ENCODE assay signal across 8 cellular contexts in the genomic region with DNA sequence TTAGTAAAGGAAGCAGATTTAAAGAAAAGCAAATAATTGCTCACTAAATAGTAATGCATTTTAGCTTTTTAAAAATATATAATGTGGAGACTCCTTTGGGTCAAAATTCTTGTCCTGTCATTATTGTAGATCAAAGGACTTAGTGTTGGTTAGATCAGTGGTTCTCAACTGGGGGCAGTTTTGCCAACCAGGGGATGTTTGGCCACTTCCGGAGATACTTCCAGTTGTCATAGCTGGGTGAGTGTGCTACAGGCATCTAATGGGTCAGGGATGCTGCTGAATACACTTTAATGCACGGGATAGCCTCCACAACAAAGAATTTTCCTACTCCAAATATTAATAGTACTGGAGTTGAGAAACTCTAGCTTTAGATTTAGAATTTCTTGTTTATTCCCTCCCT.
DNase-seq lines count a peak whose midpoint lies in the region; ATAC-seq and TF ChIP-seq lines count a peak whose summit lies in the region.

No MANE protein-coding gene starts in this region.

- H3K79me2 ChIP-seq in neural progenitor cell (ENCODE audit: low read depth): no peaks in the 10 kb centered on the region

- ATAC-seq in heart left ventricle (no peak), left ventricle myocardium superior (no peak), lower lobe of right lung (no peak), aorta (ENCODE audit: low FRiP score) (no peak), HG03521 (IDR thresholded peaks at IDR 0.05; ENCODE audit: unreplicated experiment) (no peak)
- ATAC-seq in activated T-helper 17 cell treated with anti-CD3 and anti-CD28 coated beads, Interleukin-2, amount 50 U/mL, for 72 hours (replicated peaks): no peak

- H4K20me1 ChIP-seq in neural progenitor cell (ENCODE audit: low read depth): no peaks in the 10 kb centered on the region

- H3K4me1 Mint-ChIP-seq in activated T-helper 17 cell treated with anti-CD3 and anti-CD28 coated beads, Interleukin-2, amount 50 U/mL, for 72 hours: peaks cover 47% of the 10 kb centered on the region
- no peaks in the 10 kb centered on the region for H3K4me1 Mint-ChIP-seq in neural progenitor cell

- H3K27me3 ChIP-seq in heart left ventricle: no peaks in the 10 kb centered on the region
- no peaks in the 10 kb centered on the region for H3K27me3 ChIP-seq in lower lobe of right lung (ENCODE audit: low read depth)
- H3K27me3 ChIP-seq in aorta (ENCODE audit: control insufficient read depth in 1 of 2, insufficient read depth in 2 of 2, low read length in 1 of 2): no peaks in the 10 kb centered on the region
- no peaks in the 10 kb centered on the region for H3K27me3 ChIP-seq in neural progenitor cell

- H3K4me1 ChIP-seq in heart left ventricle (peaks cover 0 to 41% (median 17%) of the 10 kb centered on the region in 12 donors), lower lobe of right lung (no peaks in the 10 kb centered on the region), aorta (ENCODE audit: control insufficient read depth in 1 of 2, insufficient read depth in 2 of 2, low read length in 2 of 2) (peaks cover 2 to 11% of the 10 kb centered on the region in 2 donors), neural progenitor cell (no peaks in the 10 kb centered on the region)

- H3K9me3 Mint-ChIP-seq in activated T-helper 17 cell treated with anti-CD3 and anti-CD28 coated beads, Interleukin-2, amount 50 U/mL, for 72 hours: peaks cover 3% of the 10 kb centered on the region
- H3K9me3 Mint-ChIP-seq in neural progenitor cell: no peaks in the 10 kb centered on the region

- no peaks in the 10 kb centered on the region for H3K36me3 Mint-ChIP-seq in activated T-helper 17 cell treated with anti-CD3 and anti-CD28 coated beads, Interleukin-2, amount 50 U/mL, for 72 hours (ENCODE audit: low read depth)
- H3K36me3 Mint-ChIP-seq in neural progenitor cell: no peaks in the 10 kb centered on the region

- H3K27ac Mint-ChIP-seq in activated T-helper 17 cell treated with anti-CD3 and anti-CD28 coated beads, Interleukin-2, amount 50 U/mL, for 72 hours: peak overlapping the region; percentile 90
- H3K27ac Mint-ChIP-seq in neural progenitor cell: no peak overlapping the region

- intact Hi-C loops in heart left ventricle (cut with DNase I): loop anchor here in 8 of 10 donors (2.0 to 10.0 kb wide), 5 partner anchors 20 to 92 kb away; no protein-coding TSS in a partner anchor
- intact Hi-C loops in left ventricle myocardium superior (cut with micrococcal nuclease): loop anchor here (5.0 kb wide), 1 partner anchor 34 kb away; no protein-coding TSS in a partner anchor
- intact Hi-C loops in lower lobe of right lung (cut with DNase I): no loop called here
- intact Hi-C loops in aorta (cut with DNase I): loop anchor here in 1 of 2 donors (5.0 kb wide), 1 partner anchor 39 kb away; no protein-coding TSS in a partner anchor

- DNase-seq in heart left ventricle (no peak), left ventricle myocardium superior (no peak), lower lobe of right lung (no peak), aorta (no peak), neural progenitor cell (ENCODE audit: low spot score) (no peak), SIG-M5 (lab: John Stamatoyannopoulos, UW) (no peak)

- H3K36me3 ChIP-seq in heart left ventricle (no peaks in the 10 kb centered on the region), lower lobe of right lung (no peaks in the 10 kb centered on the region), aorta (ENCODE audit: control insufficient read depth in 1 of 2, insufficient read depth in 2 of 2, low read length in 1 of 2) (no peaks in the 10 kb centered on the region), neural progenitor cell (no peaks in the 10 kb centered on the region)

- peak overlapping the region in 10 of 12 donors; percentile 23 to 57 (median 46) for H3K4me3 ChIP-seq in heart left ventricle
- H3K4me3 ChIP-seq in lower lobe of right lung: peak overlapping the region; percentile 47
- H3K4me3 ChIP-seq in aorta (ENCODE audit: low read length in 2 of 2): peak overlapping the region; percentile 48 to 89
- no peak overlapping the region for H3K4me3 ChIP-seq in neural progenitor cell

- no peaks in the 10 kb centered on the region for H3F3A ChIP-seq in neural progenitor cell (ENCODE audit: low read depth)

- peak overlapping the region; percentile 71 for H3K4me3 Mint-ChIP-seq in activated T-helper 17 cell treated with anti-CD3 and anti-CD28 coated beads, Interleukin-2, amount 50 U/mL, for 72 hours
- no peak overlapping the region for H3K4me3 Mint-ChIP-seq in neural progenitor cell

- no peak overlapping the region for H3K9ac ChIP-seq in neural progenitor cell

- H3K4me2 ChIP-seq in neural progenitor cell: no peak overlapping the region

- peaks cover 5% of the 10 kb centered on the region for H3K27me3 Mint-ChIP-seq in activated T-helper 17 cell treated with anti-CD3 and anti-CD28 coated beads, Interleukin-2, amount 50 U/mL, for 72 hours
- peaks cover 6% of the 10 kb centered on the region for H3K27me3 Mint-ChIP-seq in neural progenitor cell (ENCODE audit: insufficient read depth, low read depth)

- TF ChIP-seq POLR2A in heart left ventricle (IDR thresholded peaks at IDR 0.05): no peak

- no peaks in the 10 kb centered on the region for H3K9me3 ChIP-seq in heart left ventricle
- no peaks in the 10 kb centered on the region for H3K9me3 ChIP-seq in lower lobe of right lung
- no peaks in the 10 kb centered on the region for H3K9me3 ChIP-seq in aorta (ENCODE audit: control insufficient read depth, low read length)
- no peaks in the 10 kb centered on the region for H3K9me3 ChIP-seq in neural progenitor cell (ENCODE audit: low read depth)

- WGBS in heart left ventricle, 4 donors: 42 to 64% (median 59%) methylated on average over 2 of the region's 2 CpGs
- WGBS in aorta, 2 donors: 20 to 36% methylated on average over 2 of the region's 2 CpGs

- TF ChIP-seq CTCF in heart left ventricle (IDR thresholded peaks at IDR 0.05) (no peak), lower lobe of right lung (IDR thresholded peaks at IDR 0.05) (no peak), neural progenitor cell (IDR thresholded peaks at IDR 0.05) (no peak)

- peak overlapping the region; percentile 2 to 82 (median 64) for H3K27ac ChIP-seq in heart left ventricle
- peak overlapping the region; percentile 88 for H3K27ac ChIP-seq in lower lobe of right lung
- peak overlapping the region; percentile 68 to 69 for H3K27ac ChIP-seq in aorta (ENCODE audit: low read depth in 1 of 2, low read length in 2 of 2)
- no peak overlapping the region for H3K27ac ChIP-seq in neural progenitor cell

- no peak overlapping the region for H2AFZ ChIP-seq in neural progenitor cell (replicated peaks)
